17 cellular contexts compared by ENCODE assay signal in genomic region chr11:66133216-66133775, GRCh38.
A peak's percentile ranks its signal among the peaks of the same experiment; 100 is the strongest.
DNase-seq lines count a peak whose midpoint lies in the region; ATAC-seq lines count a peak whose summit lies in the region.
"Had no signal": no experiment of that assay in that cellular context is flagged by ENCODE, and none has a peak within 500 bp of the region (broad histone marks: within the 10 kb centered on the region; RNA-seq: fewer than 3 reads in every experiment).

No MANE protein-coding gene starts in this region.

- ATAC-seq in T-helper 17 cell: no peak
- ATAC-seq in stimulated activated memory B cell treated with anti-CD40 and anti-IgM and Interleukin-4, amounts not matched to agents 10 μg/mL and 1 μg/mL and 100 μg/mL, for 72 hours: no peak
- ATAC-seq: GM12878 had no signal

- no peaks in the 10 kb centered on the region for H3K9me3 Mint-ChIP-seq in activated CD4-positive, alpha-beta T cell treated with anti-CD3 and anti-CD28 coated beads, Interleukin-2, amount 10 ng/mL, durations not matched to agents 24 days and 14 days
- no peaks in the 10 kb centered on the region for H3K9me3 Mint-ChIP-seq in stimulated activated memory B cell treated with anti-CD40 and anti-IgM and Interleukin-4, amounts not matched to agents 10 μg/mL and 1 μg/mL and 100 μg/mL, for 72 hours

- peak overlapping the region; percentile 70 for H3K27ac Mint-ChIP-seq in activated CD4-positive, alpha-beta T cell treated with anti-CD3 and anti-CD28 coated beads, Interleukin-2, amount 10 ng/mL, durations not matched to agents 24 days and 14 days
- peak overlapping the region; percentile 69 for H3K27ac Mint-ChIP-seq in T-helper 17 cell
- peak overlapping the region; percentile 35 for H3K27ac Mint-ChIP-seq in stimulated activated memory B cell treated with anti-CD40 and anti-IgM and Interleukin-4, amounts not matched to agents 10 μg/mL and 1 μg/mL and 100 μg/mL, for 72 hours

- H3K4me1 Mint-ChIP-seq in activated CD4-positive, alpha-beta T cell treated with anti-CD3 and anti-CD28 coated beads, Interleukin-2, amount 10 ng/mL, durations not matched to agents 24 days and 14 days: peaks cover 37% of the 10 kb centered on the region
- H3K4me1 Mint-ChIP-seq in T-helper 17 cell: peaks cover 33% of the 10 kb centered on the region
- H3K4me1 Mint-ChIP-seq in stimulated activated memory B cell treated with anti-CD40 and anti-IgM and Interleukin-4, amounts not matched to agents 10 μg/mL and 1 μg/mL and 100 μg/mL, for 72 hours: peaks cover 78% of the 10 kb centered on the region

- H3K4me3 Mint-ChIP-seq in activated CD4-positive, alpha-beta T cell treated with anti-CD3 and anti-CD28 coated beads, Interleukin-2, amount 10 ng/mL, durations not matched to agents 24 days and 14 days: no peak overlapping the region
- no peak overlapping the region for H3K4me3 Mint-ChIP-seq in T-helper 17 cell
- H3K4me3 Mint-ChIP-seq in stimulated activated memory B cell treated with anti-CD40 and anti-IgM and Interleukin-4, amounts not matched to agents 10 μg/mL and 1 μg/mL and 100 μg/mL, for 72 hours: no peak overlapping the region

- no peaks in the 10 kb centered on the region for H3K36me3 Mint-ChIP-seq in activated CD4-positive, alpha-beta T cell treated with anti-CD3 and anti-CD28 coated beads, Interleukin-2, amount 10 ng/mL, durations not matched to agents 24 days and 14 days (ENCODE audit: low read depth)
- peaks cover 2% of the 10 kb centered on the region for H3K36me3 Mint-ChIP-seq in T-helper 17 cell (ENCODE audit: low read depth)
- peaks cover 6% of the 10 kb centered on the region for H3K36me3 Mint-ChIP-seq in stimulated activated memory B cell treated with anti-CD40 and anti-IgM and Interleukin-4, amounts not matched to agents 10 μg/mL and 1 μg/mL and 100 μg/mL, for 72 hours

- no peak for DNase-seq in activated CD4-positive, alpha-beta T cell treated with anti-CD3 and anti-CD28 coated beads, Interleukin-2, amount 10 ng/mL, durations not matched to agents 24 days and 14 days
- DNase-seq in activated CD4-positive, alpha-beta T cell treated with anti-CD3 and anti-CD28 coated beads, Interleukin-2, amount 50 U/mL, for 4 hours: no peak
- peak; percentile 70 for DNase-seq in NCI-H1694 (lab: John Stamatoyannopoulos, UW)
- no peak for DNase-seq in T-helper 17 cell
- DNase-seq in DMS153 treated with DMSO at 0.1 percent for 48 hours (lab: John Stamatoyannopoulos, UW; ENCODE audit: unreplicated experiment): no peak
- DNase-seq in SIG-M5 treated with dmso at 0.1 percent for 504 hours (lab: John Stamatoyannopoulos, UW; ENCODE audit: unreplicated experiment): no peak
- DNase-seq in NOMO-1 (lab: John Stamatoyannopoulos, UW; ENCODE audit: unreplicated experiment in 2 of 2): no peak
- DNase-seq: activated CD8-positive, alpha-beta memory T cell treated with anti-CD3 and anti-CD28 coated beads for 24 hours; anterior cingulate cortex; GDM1; GOT3; heart left ventricle; NCI-H1930; stimulated activated CD4-positive, alpha-beta T cell treated with anti-CD3 and anti-CD28 coated beads, Interleukin-12 subunit alpha, Interleukin-12 subunit beta, amount 100 ng/mL, for 4 hours; stimulated activated naive CD4-positive, alpha-beta T cell had no signal

- no peaks in the 10 kb centered on the region for H3K27me3 Mint-ChIP-seq in activated CD4-positive, alpha-beta T cell treated with anti-CD3 and anti-CD28 coated beads, Interleukin-2, amount 10 ng/mL, durations not matched to agents 24 days and 14 days
- H3K27me3 Mint-ChIP-seq in T-helper 17 cell: no peaks in the 10 kb centered on the region
- no peaks in the 10 kb centered on the region for H3K27me3 Mint-ChIP-seq in stimulated activated memory B cell treated with anti-CD40 and anti-IgM and Interleukin-4, amounts not matched to agents 10 μg/mL and 1 μg/mL and 100 μg/mL, for 72 hours

- no peaks in the 10 kb centered on the region for H3K9me3 ChIP-seq in T-helper 17 cell (ENCODE audit: control insufficient read depth, low read length, poor library complexity, severe bottlenecking)
- H3K9me3 ChIP-seq: heart left ventricle had no signal

- intact Hi-C loops in activated CD4-positive, alpha-beta T cell treated with anti-CD3 and anti-CD28 coated beads, Interleukin-2, amount 10 ng/mL, durations not matched to agents 24 days and 14 days (cut with micrococcal nuclease): no loop called here
